Comparison of ENCODE assay signal across 1 cellular context in the genomic region with DNA sequence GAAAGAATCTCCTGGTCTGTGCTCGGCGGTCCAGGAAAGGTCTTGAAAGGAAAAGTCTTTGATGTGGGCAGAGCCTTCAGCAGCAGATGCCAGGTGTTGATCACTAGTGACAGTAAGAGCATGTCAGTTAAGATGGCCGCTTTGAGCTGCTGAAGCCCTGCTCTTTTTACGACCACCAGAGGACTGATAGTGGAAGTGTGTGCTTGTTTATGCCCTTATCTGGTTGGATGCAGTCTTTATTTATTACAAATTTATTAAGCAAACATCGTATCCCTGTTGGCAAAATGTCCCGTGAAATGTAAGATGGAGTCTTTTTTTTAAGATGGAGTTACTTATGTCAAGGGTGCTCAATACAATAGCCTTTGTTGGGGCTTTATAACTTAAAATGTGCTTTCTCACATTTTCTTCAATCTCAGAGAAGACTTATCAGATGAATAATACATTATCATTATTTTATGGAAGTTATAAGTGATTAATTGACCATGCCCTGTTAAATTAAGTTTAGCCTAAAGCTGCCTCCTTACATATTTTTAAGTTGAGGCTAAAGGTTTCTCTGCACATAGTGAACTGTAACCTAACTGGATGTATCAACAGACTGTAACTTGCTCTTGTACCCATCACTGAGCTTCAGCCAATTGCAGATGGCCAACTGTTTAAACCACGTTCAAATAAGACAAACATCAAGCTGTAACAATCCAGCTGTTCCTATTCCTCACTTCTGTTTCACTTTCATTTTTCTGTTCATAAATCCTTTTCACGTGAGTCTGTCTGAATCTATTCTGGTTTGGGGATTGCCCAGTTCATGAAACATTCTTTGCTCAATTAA.
TF ChIP-seq lines count a peak whose summit lies in the region.

No MANE protein-coding gene starts in this region.

TF ChIP-seq in K562, 482 proteins besides CTCF, POLR2A, EP300 and RAD21 (continued from another document):
- TF ChIP-seq NFE2 (IDR thresholded peaks at IDR 0.05; ENCODE audit: low read depth) (no peak), HINFP (tag; conservative IDR thresholded peaks at IDR 0.05; ENCODE audit: low read depth) (peak; percentile 95), KLF6 (CRISPR knock-in tag; IDR thresholded peaks at IDR 0.05; ENCODE audit: borderline replicate concordance) (peak; percentile 96), TEAD2 (tag; IDR thresholded peaks at IDR 0.05) (peak; percentile 97), NR2C1 (IDR thresholded peaks at IDR 0.05) (no peak), NR2C1 (tag; IDR thresholded peaks at IDR 0.05) (peak; percentile 93), ELF4 (CRISPR knock-in tag; IDR thresholded peaks at IDR 0.05) (no peak), FOXM1 (IDR thresholded peaks at IDR 0.05; ENCODE audit: low read depth) (peak; percentile 41; the same call in 1 of the 2 replicates), FOXM1 (CRISPR knock-in tag; IDR thresholded peaks at IDR 0.05; ENCODE audit: low read depth) (no peak), E2F1 (CRISPR knock-in tag; IDR thresholded peaks at IDR 0.05) (no peak), ZNF639 (CRISPR knock-in tag; conservative IDR thresholded peaks at IDR 0.05 in 1 of 2, IDR thresholded peaks at IDR 0.05 in 1 of 2) (peak in 1 of 2 experiments; percentile 96; a peak in 2 of 4 replicates), ZKSCAN3 (CRISPR knock-in tag; IDR thresholded peaks at IDR 0.05) (peak; percentile 59; the same call in 1 of the 2 replicates), PTRF (tag; IDR thresholded peaks at IDR 0.05) (peak; percentile 99), DIDO1 (tag; IDR thresholded peaks at IDR 0.05; ENCODE audit: low read depth) (peak; percentile 71; the same call in 1 of the 2 replicates), SETDB1 (IDR thresholded peaks at IDR 0.05; ENCODE audit: low read length) (no peak), RB1 (IDR thresholded peaks at IDR 0.05; ENCODE audit: low read depth) (no peak), IFI16 (CRISPR knock-in tag; IDR thresholded peaks at IDR 0.05) (no peak), TAF9B (IDR thresholded peaks at IDR 0.05; ENCODE audit: partially characterized antibody) (peak; percentile 42), HDAC8 (tag; IDR thresholded peaks at IDR 0.05) (peak; percentile 99), E2F5 (CRISPR knock-in tag; IDR thresholded peaks at IDR 0.05) (no peak), ZNF133 (CRISPR knock-in tag; IDR thresholded peaks at IDR 0.05) (peak; percentile 71; the same call in 1 of the 2 replicates), NR2C2 (CRISPR knock-in tag; IDR thresholded peaks at IDR 0.05) (no peak), NR2C2 (tag; IDR thresholded peaks at IDR 0.05) (peak; percentile 78; the same call in 1 of the 2 replicates), ZNF584 (CRISPR knock-in tag; IDR thresholded peaks at IDR 0.05; ENCODE audit: low read depth) (peak; percentile 95), RBM39 (optimal IDR thresholded peaks at IDR 0.05; ENCODE audit: low read depth, low read length) (no peak), EHMT2 (IDR thresholded peaks at IDR 0.05) (no peak), E2F4 (CRISPR knock-in tag; IDR thresholded peaks at IDR 0.05; ENCODE audit: low read depth) (no peak), ZNF79 (CRISPR knock-in tag; IDR thresholded peaks at IDR 0.05; ENCODE audit: low read depth) (peak; percentile 87), ZNF175 (CRISPR knock-in tag; IDR thresholded peaks at IDR 0.05; ENCODE audit: low read depth) (peak; percentile 98), ZNF699 (CRISPR knock-in tag; IDR thresholded peaks at IDR 0.05; ENCODE audit: insufficient replicate concordance) (peak; percentile 51), BRF1 (IDR thresholded peaks at IDR 0.05; ENCODE audit: borderline replicate concordance, extremely low read depth, insufficient read length) (no peak), ZNF780A (CRISPR knock-in tag; IDR thresholded peaks at IDR 0.05) (peak; percentile 60; the same call in 1 of the 2 replicates), GABPB2 (CRISPR knock-in tag; conservative IDR thresholded peaks at IDR 0.05) (no peak), ZNF57 (CRISPR knock-in tag; IDR thresholded peaks at IDR 0.05) (no peak), TAF1 (IDR thresholded peaks at IDR 0.05; ENCODE audit: control insufficient read depth, extremely low read depth, insufficient read depth, low read length, severe bottlenecking) (no peak), ZBTB12 (CRISPR knock-in tag; IDR thresholded peaks at IDR 0.05) (peak; percentile 56; the same call in 1 of the 2 replicates), ZFPM2 (CRISPR knock-in tag; IDR thresholded peaks at IDR 0.05) (peak; percentile 90; the same call in 1 of the 2 replicates), KAT8 (IDR thresholded peaks at IDR 0.05; ENCODE audit: low read depth) (peak; percentile 56; the same call in 1 of the 2 replicates)
- TF ChIP-seq, protein P1, sequence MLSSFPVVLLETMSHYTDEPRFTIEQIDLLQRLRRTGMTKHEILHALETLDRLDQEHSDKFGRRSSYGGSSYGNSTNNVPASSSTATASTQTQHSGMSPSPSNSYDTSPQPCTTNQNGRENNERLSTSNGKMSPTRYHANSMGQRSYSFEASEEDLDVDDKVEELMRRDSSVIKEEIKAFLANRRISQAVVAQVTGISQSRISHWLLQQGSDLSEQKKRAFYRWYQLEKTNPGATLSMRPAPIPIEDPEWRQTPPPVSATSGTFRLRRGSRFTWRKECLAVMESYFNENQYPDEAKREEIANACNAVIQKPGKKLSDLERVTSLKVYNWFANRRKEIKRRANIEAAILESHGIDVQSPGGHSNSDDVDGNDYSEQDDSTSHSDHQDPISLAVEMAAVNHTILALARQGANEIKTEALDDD (IDR thresholded peaks at IDR 0.05), result no peak
